In genomic region chr1:22913421-22913820, GRCh38 we compare ENCODE assay signal across 1 cellular context.
TF ChIP-seq lines count a peak whose summit lies in the region.

No MANE protein-coding gene starts in this region.

TF ChIP-seq in WTC11, 78 proteins besides CTCF, POLR2A, EP300 and RAD21 (continued from another document):
- no peak for TF ChIP-seq ERG (CRISPR knock-in tag; IDR thresholded peaks at IDR 0.05)
- no peak for TF ChIP-seq ATF1 (CRISPR knock-in tag; IDR thresholded peaks at IDR 0.05)
- TF ChIP-seq TEAD1 (CRISPR knock-in tag; IDR thresholded peaks at IDR 0.05), result no peak
- no peak for TF ChIP-seq E2F5 (CRISPR knock-in tag; IDR thresholded peaks at IDR 0.05)
- TF ChIP-seq PRDM15 (CRISPR knock-in tag; IDR thresholded peaks at IDR 0.05), result no peak
TF ChIP-seq in WTC11: peak in this region for 0.
